ENCODE assay signal across 22 cellular contexts in the genomic region with DNA sequence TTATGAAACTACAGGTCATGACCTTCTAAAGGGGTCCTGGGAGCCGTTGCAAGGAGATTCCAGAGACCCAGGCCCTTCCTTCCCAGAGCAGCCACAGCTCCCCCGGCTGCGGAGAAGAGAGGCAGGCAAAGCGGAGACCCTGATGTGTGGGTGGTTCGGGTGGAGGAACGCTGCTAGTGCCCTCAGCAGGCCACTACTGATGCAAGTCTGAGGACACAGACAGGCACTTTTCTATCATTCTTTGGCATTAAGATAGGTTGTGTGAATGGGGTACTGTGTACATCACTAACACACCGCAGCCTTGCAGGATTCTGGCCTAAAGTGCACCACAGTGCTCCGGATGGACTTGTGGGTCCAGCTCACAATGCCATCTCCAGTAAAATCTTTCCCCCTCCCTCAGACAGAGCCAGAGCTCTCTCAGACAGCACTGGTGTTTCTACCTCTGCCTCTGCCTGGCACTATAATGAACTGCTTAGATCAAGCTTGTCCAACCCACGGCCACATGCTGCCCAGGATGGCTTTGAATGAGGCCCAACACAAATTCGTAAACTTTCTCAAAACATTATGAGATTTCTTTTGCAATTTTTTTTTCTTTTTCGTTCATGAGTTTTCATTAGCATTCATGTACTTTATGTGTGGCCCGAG.
A peak's percentile ranks its signal among the peaks of the same experiment; 100 is the strongest.
DNase-seq lines count a peak whose midpoint lies in the region; ATAC-seq, FAIRE-seq and TF ChIP-seq lines count a peak whose summit lies in the region.
"Had no signal": no experiment of that assay in that cellular context is flagged by ENCODE, and none has a peak within 500 bp of the region (broad histone marks: within the 10 kb centered on the region; RNA-seq: fewer than 3 reads in every experiment).

No MANE protein-coding gene starts in this region.

- no TSS peak for BruUV-seq in HepG2 (replicated peaks; lab: Mats Ljungman, UMichigan)

- TF ChIP-seq EP300 in HepG2 (IDR thresholded peaks at IDR 0.05; ENCODE audit: low read depth in 2 of 2, low read length in 2 of 2), result no peak
- no peak for TF ChIP-seq EP300 in HepG2 (CRISPR knock-in tag; IDR thresholded peaks at IDR 0.05; ENCODE audit: borderline replicate concordance)

- peaks cover 6% of the 10 kb centered on the region; the same call in 1 of the 2 replicates for H4K20me1 ChIP-seq in HepG2 (ENCODE audit: insufficient read depth, low read length)
- H4K20me1 ChIP-seq in smooth muscle cell (ENCODE audit: low read depth), result no peaks in the 10 kb centered on the region
- no peaks in the 10 kb centered on the region for H4K20me1 ChIP-seq in Karpas-422 (ENCODE audit: insufficient read depth, low read depth, low read length)

- H3K9me2 ChIP-seq in Karpas-422 (replicated peaks; ENCODE audit: insufficient read depth, low read length), result no peaks in the 10 kb centered on the region

- in situ Hi-C loops in HepG2 (cut with HindIII; ENCODE audit: extremely low pct_ligation_motif_present, low pct_unique_long_range_greater_than_20kb), result no loop called here

- H3K4me1 ChIP-seq in HepG2 (ENCODE audit: insufficient read depth, low read length), result peaks cover 99% of the 10 kb centered on the region
- H3K4me1 ChIP-seq in smooth muscle cell (ENCODE audit: low read depth), result peaks cover 48% of the 10 kb centered on the region
- H3K4me1 ChIP-seq in thyroid gland, result peaks cover 0 to 9% of the 10 kb centered on the region in 2 donors
- H3K4me1 ChIP-seq in Karpas-422 (ENCODE audit: low read length), result no peaks in the 10 kb centered on the region

- peaks cover 13% of the 10 kb centered on the region for H3K36me3 Mint-ChIP-seq in effector memory CD8-positive, alpha-beta T cell (ENCODE audit: insufficient read depth)
- H3K36me3 Mint-ChIP-seq in stimulated activated naive B cell treated with anti-CD40 and anti-IgM and Interleukin-4, amounts not matched to agents 10 μg/mL and 1 μg/mL and 100 μg/mL, for 72 hours, result no peaks in the 10 kb centered on the region

- H3K9me3 ChIP-seq in HepG2 (ENCODE audit: low read length) (no peaks in the 10 kb centered on the region), smooth muscle cell (replicated peaks; ENCODE audit: low read depth) (no peaks in the 10 kb centered on the region), thyroid gland (no peaks in the 10 kb centered on the region), Karpas-422 (ENCODE audit: low read length) (no peaks in the 10 kb centered on the region)
- H3K9me3 ChIP-seq: mucosa of descending colon, ovary had no signal

- TF ChIP-seq CTCF in HepG2 (CRISPR knock-in tag; IDR thresholded peaks at IDR 0.05), result no peak
- no peak for TF ChIP-seq CTCF in smooth muscle cell (IDR thresholded peaks at IDR 0.05; ENCODE audit: borderline replicate concordance, insufficient read depth, poor library complexity, severe bottlenecking)
- no peak for TF ChIP-seq CTCF in thyroid gland (IDR thresholded peaks at IDR 0.05)

- WGBS in HepG2 (ENCODE audit: low lambda C conversion rate), result 97% methylated on average over 8 of the region's 12 CpGs
- 47% methylated on average over 12 of the region's 12 CpGs for WGBS in smooth muscle cell (ENCODE audit: low lambda C conversion rate)
- 89 to 91% methylated on average over 12 of the region's 12 CpGs for WGBS in thyroid gland, 2 donors

- no peaks in the 10 kb centered on the region for H3K27me3 Mint-ChIP-seq in effector memory CD8-positive, alpha-beta T cell
- H3K27me3 Mint-ChIP-seq in stimulated activated naive B cell treated with anti-CD40 and anti-IgM and Interleukin-4, amounts not matched to agents 10 μg/mL and 1 μg/mL and 100 μg/mL, for 72 hours, result peaks cover 0 to 6% of the 10 kb centered on the region in 2 donors
- H3K27me3 Mint-ChIP-seq: activated CD8-positive, alpha-beta memory T cell treated with anti-CD3 and anti-CD28 coated beads, Interleukin-2, amount 10 ng/mL, durations not matched to agents 7 days and 5 days had no signal

- no peak for ATAC-seq in effector memory CD8-positive, alpha-beta T cell (replicated peaks)
- ATAC-seq in HepG2, result no peak
- ATAC-seq in stimulated activated naive B cell treated with anti-CD40 and anti-IgM and Interleukin-4, amounts not matched to agents 10 μg/mL and 1 μg/mL and 100 μg/mL, for 72 hours (replicated peaks), result no peak
- ATAC-seq: activated CD4-positive, CD25-positive, alpha-beta regulatory T cell treated with anti-CD3 and anti-CD28 coated beads, Interleukin-2, amount 50 U/mL, for 24 hours; activated CD8-positive, alpha-beta memory T cell treated with anti-CD3 and anti-CD28 coated beads, Interleukin-2, amount 10 ng/mL, durations not matched to agents 7 days and 5 days; mucosa of descending colon had no signal

- H3K27ac ChIP-seq in HepG2 (ENCODE audit: extremely low read length, insufficient read depth, low read length) (no peak overlapping the region), smooth muscle cell (ENCODE audit: low read depth) (peak overlapping the region; percentile 77), thyroid gland (no peak overlapping the region), Karpas-422 (ENCODE audit: low read length) (no peak overlapping the region)
- H3K27ac ChIP-seq: epithelial cell of prostate had no signal

- no peaks in the 10 kb centered on the region for H3K9me3 Mint-ChIP-seq in effector memory CD8-positive, alpha-beta T cell
- peaks cover 0 to 6% of the 10 kb centered on the region in 2 donors for H3K9me3 Mint-ChIP-seq in stimulated activated naive B cell treated with anti-CD40 and anti-IgM and Interleukin-4, amounts not matched to agents 10 μg/mL and 1 μg/mL and 100 μg/mL, for 72 hours
- H3K9me3 Mint-ChIP-seq: T-helper 2 cell treated with Interferon-gamma antibody and Interleukin-4, amounts not matched to agents 5 μg/mL and 100 μg/mL, for 36 hours had no signal

- H3F3A ChIP-seq in smooth muscle cell (ENCODE audit: low read depth), result peaks cover 9% of the 10 kb centered on the region

- peaks cover 7 to 36% of the 10 kb centered on the region in 2 experiments for H3K36me3 ChIP-seq in HepG2 (replicated peaks in 1 of 2; ENCODE audit: control insufficient read depth in 1 of 2, insufficient read depth in 2 of 2, low read length in 2 of 2)
- H3K36me3 ChIP-seq in smooth muscle cell (ENCODE audit: low read depth), result no peaks in the 10 kb centered on the region
- no peaks in the 10 kb centered on the region for H3K36me3 ChIP-seq in thyroid gland
- no peaks in the 10 kb centered on the region for H3K36me3 ChIP-seq in Karpas-422 (ENCODE audit: insufficient read depth, low read length)
- H3K36me3 ChIP-seq: ovary had no signal

- H2AFZ ChIP-seq in HepG2 (ENCODE audit: low read length) (no peak overlapping the region), smooth muscle cell (ENCODE audit: low read depth) (no peak overlapping the region), Karpas-422 (ENCODE audit: low read length) (no peak overlapping the region)

- peaks cover 33 to 72% of the 10 kb centered on the region in 2 donors for H3K4me1 Mint-ChIP-seq in effector memory CD8-positive, alpha-beta T cell (ENCODE audit: low read depth in 2 of 2)
- H3K4me1 Mint-ChIP-seq in stimulated activated naive B cell treated with anti-CD40 and anti-IgM and Interleukin-4, amounts not matched to agents 10 μg/mL and 1 μg/mL and 100 μg/mL, for 72 hours, result peaks cover 0 to 8% of the 10 kb centered on the region in 2 donors

- H3K4me3 Mint-ChIP-seq in effector memory CD8-positive, alpha-beta T cell, result no peak overlapping the region
- H3K4me3 Mint-ChIP-seq in stimulated activated naive B cell treated with anti-CD40 and anti-IgM and Interleukin-4, amounts not matched to agents 10 μg/mL and 1 μg/mL and 100 μg/mL, for 72 hours, result no peak overlapping the region
- H3K4me3 Mint-ChIP-seq: activated CD8-positive, alpha-beta memory T cell treated with anti-CD3 and anti-CD28 coated beads, Interleukin-2, amount 10 ng/mL, durations not matched to agents 7 days and 5 days; T-helper 2 cell treated with Interferon-gamma antibody and Interleukin-4, amounts not matched to agents 5 μg/mL and 100 μg/mL, for 36 hours had no signal

- H3K4me2 ChIP-seq in HepG2 (ENCODE audit: low read depth, low read length) (no peak overlapping the region), smooth muscle cell (peak overlapping the region; percentile 64), Karpas-422 (ENCODE audit: low read depth, low read length, poor library complexity, severe bottlenecking) (no peak overlapping the region)

- no peak overlapping the region for H3K4me3 ChIP-seq in HepG2 (replicated peaks in 1 of 3; ENCODE audit: insufficient read depth in 1 of 3, low read depth in 2 of 3, low read length in 3 of 3)
- no peak overlapping the region for H3K4me3 ChIP-seq in smooth muscle cell
- no peak overlapping the region for H3K4me3 ChIP-seq in thyroid gland (replicated peaks in 1 of 3)
- no peak overlapping the region for H3K4me3 ChIP-seq in Karpas-422 (ENCODE audit: low read length)
- H3K4me3 ChIP-seq: mucosa of descending colon, ovary had no signal

- DNase-seq in OCI-M1 (lab: John Stamatoyannopoulos, UW) (peak; percentile 42), HepG2 (ENCODE audit: low spot score) (no peak), smooth muscle cell (lab: John Stamatoyannopoulos, UW; ENCODE audit: unreplicated experiment) (no peak), thyroid gland (no peak), Karpas-422 (no peak), NK-92 (lab: John Stamatoyannopoulos, UW; ENCODE audit: unreplicated experiment) (no peak)
- DNase-seq in effector memory CD8-positive, alpha-beta T cell, result no peak
- no peak for DNase-seq in stimulated activated naive B cell treated with anti-CD40 and anti-IgM and Interleukin-4, amounts not matched to agents 10 μg/mL and 1 μg/mL and 100 μg/mL, for 72 hours
- DNase-seq: activated CD8-positive, alpha-beta memory T cell treated with anti-CD3 and anti-CD28 coated beads, Interleukin-2, amount 10 ng/mL, durations not matched to agents 7 days and 5 days; activated effector memory CD4-positive, alpha-beta T cell treated with anti-CD3 and anti-CD28 coated beads, Interleukin-2, amount 50 U/mL, for 16 hours; IMR-90; mucosa of descending colon; MV-4-11; NCI-H2029; NCI-H524 treated with DMSO at 0.1 percent for 48 hours; stimulated activated CD4-positive, alpha-beta T cell treated with anti-CD3 and anti-CD28 coated beads, Interleukin-4, amount 100 ng/mL, for 4 hours; stimulated activated CD8-positive, alpha-beta memory T cell treated with anti-CD3 and anti-CD28 coated beads, Interleukin-4, amount 100 ng/mL, for 48 hours had no signal

- H3K27me3 ChIP-seq in HepG2 (ENCODE audit: control insufficient read depth in 1 of 2, insufficient read depth in 2 of 2, low read length in 2 of 2) (no peaks in the 10 kb centered on the region), smooth muscle cell (ENCODE audit: low read depth) (no peaks in the 10 kb centered on the region), thyroid gland (no peaks in the 10 kb centered on the region), Karpas-422 (ENCODE audit: low read length) (no peaks in the 10 kb centered on the region)
- H3K27me3 ChIP-seq: ovary had no signal

- peak overlapping the region; percentile 41 to 81 for H3K27ac Mint-ChIP-seq in effector memory CD8-positive, alpha-beta T cell
- no peak overlapping the region for H3K27ac Mint-ChIP-seq in stimulated activated naive B cell treated with anti-CD40 and anti-IgM and Interleukin-4, amounts not matched to agents 10 μg/mL and 1 μg/mL and 100 μg/mL, for 72 hours
- H3K27ac Mint-ChIP-seq: activated CD8-positive, alpha-beta memory T cell treated with anti-CD3 and anti-CD28 coated beads, Interleukin-2, amount 10 ng/mL, durations not matched to agents 7 days and 5 days; T-helper 2 cell treated with Interferon-gamma antibody and Interleukin-4, amounts not matched to agents 5 μg/mL and 100 μg/mL, for 36 hours had no signal

- TF ChIP-seq RAD21 in HepG2 (CRISPR knock-in tag; IDR thresholded peaks at IDR 0.05), result no peak

- H3K9ac ChIP-seq in HepG2 (ENCODE audit: insufficient read depth, low read depth, low read length) (no peak overlapping the region), smooth muscle cell (ENCODE audit: low read depth) (no peak overlapping the region), Karpas-422 (ENCODE audit: low read length) (no peak overlapping the region)

- FAIRE-seq in HepG2 (lab: Jason Lieb, UNC), result no peak
- FAIRE-seq: islet of Langerhans had no signal

- POLR2A ChIA-PET in HepG2 (lab: Yijun Ruan, JAX), result interaction anchor here (1.5 kb wide), 1 partner anchor 28 kb away, joined by 3 read pairs; no protein-coding TSS in a partner anchor

- TF ChIP-seq POLR2A in HepG2 (IDR thresholded peaks at IDR 0.05; ENCODE audit: insufficient read depth in 1 of 2, low read depth in 2 of 2, low read length in 2 of 2), result no peak
- TF ChIP-seq POLR2A in thyroid gland (IDR thresholded peaks at IDR 0.05), result no peak

- intact Hi-C loops in HepG2 (cut with micrococcal nuclease; ENCODE audit: unreplicated experiment), result loop anchor here (10.0 kb wide), 1 partner anchor 120 kb away; a partner anchor contains a TSS
- intact Hi-C loops in thyroid gland (cut with DNase I), result no loop called here

- H3K79me2 ChIP-seq in HepG2 (ENCODE audit: insufficient read depth, low read length) (peaks cover 66% of the 10 kb centered on the region), smooth muscle cell (ENCODE audit: low read depth) (peaks cover 37% of the 10 kb centered on the region), Karpas-422 (ENCODE audit: low read length) (no peaks in the 10 kb centered on the region)

- CTCF ChIA-PET in HepG2 (lab: Yijun Ruan, JAX; ENCODE audit: low intra/inter-chr PET ratio, low total read pairs), result no interaction called here
